ENCODE assay signal across 8 cellular contexts in genomic region chr6:37029249-37029959, GRCh38. TPM values are rescaled to one million over a fixed set of nuclear protein-coding genes. Genes with fewer than 3 reads are reported as not detected.
DNase-seq lines count a peak whose midpoint lies in the region; ATAC-seq and TF ChIP-seq lines count a peak whose summit lies in the region.

No MANE protein-coding gene starts in this region.

- no peak for TF ChIP-seq POLR2A in sigmoid colon (IDR thresholded peaks at IDR 0.05)

- intact Hi-C loops in ascending aorta (cut with DNase I), result loop anchor here (1.0 kb wide), 1 partner anchor 181 kb away; no protein-coding TSS in a partner anchor
- intact Hi-C loops in right cardiac atrium (cut with DNase I), result loop anchor here (2.0 to 10.0 kb wide), 4 partner anchors 145 to 183 kb away; partner anchors contain the start of gene PIM1 (in 2 of the 4)
- intact Hi-C loops in sigmoid colon (cut with DNase I), result loop anchor here (2.0 kb wide), 1 partner anchor 181 kb away; no protein-coding TSS in a partner anchor

- H3K4me1 ChIP-seq in RWPE2 (ENCODE audit: insufficient read depth, poor library complexity, severe bottlenecking) (peaks cover 8% of the 10 kb centered on the region), ascending aorta (no peaks in the 10 kb centered on the region), right cardiac atrium (ENCODE audit: control insufficient read depth, insufficient read depth, low read length) (no peaks in the 10 kb centered on the region), sigmoid colon (no peaks in the 10 kb centered on the region)

- WGBS in right cardiac atrium, result 58% methylated on average over 4 of the region's 4 CpGs
- 65 to 67% methylated on average over 4 of the region's 4 CpGs for WGBS in sigmoid colon, 2 donors

- peak; percentile 67 for TF ChIP-seq CTCF in RWPE2 (IDR thresholded peaks at IDR 0.05; ENCODE audit: poor library complexity, severe bottlenecking)
- peak; percentile 41 to 62 (median 61) for TF ChIP-seq CTCF in ascending aorta (IDR thresholded peaks at IDR 0.05)
- TF ChIP-seq CTCF in sigmoid colon (IDR thresholded peaks at IDR 0.05), result peak; percentile 54 to 68 (median 58)

- H3K36me3 ChIP-seq in RWPE2 (ENCODE audit: low read depth) (no peaks in the 10 kb centered on the region), ascending aorta (no peaks in the 10 kb centered on the region), sigmoid colon (no peaks in the 10 kb centered on the region)

- H3K27ac ChIP-seq in RWPE2 (ENCODE audit: poor library complexity, severe bottlenecking) (no peak overlapping the region), ascending aorta (no peak overlapping the region), right cardiac atrium (ENCODE audit: low read length) (no peak overlapping the region), sigmoid colon (no peak overlapping the region)

- no peak for TF ChIP-seq EP300 in sigmoid colon (IDR thresholded peaks at IDR 0.05)

- H3K27me3 ChIP-seq in RWPE2 (ENCODE audit: insufficient read depth, poor library complexity, severe bottlenecking) (no peaks in the 10 kb centered on the region), ascending aorta (no peaks in the 10 kb centered on the region), right cardiac atrium (ENCODE audit: control insufficient read depth, insufficient read depth) (no peaks in the 10 kb centered on the region), sigmoid colon (no peaks in the 10 kb centered on the region)

- H3K9me3 ChIP-seq in RWPE2 (ENCODE audit: severe bottlenecking) (no peaks in the 10 kb centered on the region), ascending aorta (peaks cover 0 to 3% of the 10 kb centered on the region in 2 donors), right cardiac atrium (ENCODE audit: control insufficient read depth, low read length) (no peaks in the 10 kb centered on the region), sigmoid colon (no peaks in the 10 kb centered on the region)

- no peak overlapping the region for H3K4me3 ChIP-seq in RWPE2 (ENCODE audit: severe bottlenecking)
- no peak overlapping the region for H3K4me3 ChIP-seq in ascending aorta
- H3K4me3 ChIP-seq in right cardiac atrium (ENCODE audit: low read length), result no peak overlapping the region
- no peak overlapping the region for H3K4me3 ChIP-seq in sigmoid colon

- peak; percentile 70 for ATAC-seq in RWPE2 (ENCODE audit: low read depth)
- ATAC-seq in right cardiac atrium, result peak; percentile 90 to 93
- no peak for ATAC-seq in HG02973 (IDR thresholded peaks at IDR 0.05; ENCODE audit: unreplicated experiment)

- DNase-seq in DMS53 (lab: John Stamatoyannopoulos, UW), result peak; percentile 91
- DNase-seq in HS-27A (ENCODE audit: low read depth), result peak; percentile 52
- peak; percentile 72 for DNase-seq in RWPE2 (ENCODE audit: low spot score)
- peak; percentile 62 to 83 for DNase-seq in ascending aorta (ENCODE audit: low spot score in 2 of 2)
- peak; percentile 80 to 87 (median 84) for DNase-seq in right cardiac atrium
- DNase-seq in sigmoid colon, result peak; percentile 89
- DNase-seq in mesenteric fat pad (ENCODE audit: low spot score), result no peak

RNA-seq across cellular contexts. Expression of gene FGD2, which starts 23.9 kb away (rescaled TPM):
- total RNA-seq in ascending aorta, result 49.4 TPM
- 10 to 100 TPM in 2 of 4 donors, 1 to 10 TPM in 2; 6.4 to 14.0 (median 10.7) TPM for total RNA-seq in right cardiac atrium
- 5.1 TPM for polyA plus RNA-seq in right cardiac atrium
- total RNA-seq in sigmoid colon, result 10 to 100 TPM; 17.1 to 39.3 (median 21.9) TPM
- polyA plus RNA-seq in sigmoid colon, result 10 to 100 TPM in 1 of 3 donors, 1 to 10 TPM in 2; 3.7 to 40.8 (median 9.0) TPM
- 32.6 TPM for total RNA-seq in mesenteric fat pad

RNA-seq across cellular contexts. Expression of gene MTCH1, which starts 43.4 kb away (rescaled TPM):
- total RNA-seq in ascending aorta (175 TPM), right cardiac atrium (100 to 1,000 TPM; 217 to 249 (median 227) TPM), sigmoid colon (100 to 1,000 TPM; 163 to 198 (median 195) TPM), mesenteric fat pad (169 TPM)
- polyA plus RNA-seq in right cardiac atrium (198 TPM), sigmoid colon (100 to 1,000 TPM; 141 to 150 (median 150) TPM)
